In genomic region chr11:125923012-125923579, GRCh38 we compare ENCODE assay signal across 8 cellular contexts. TPM values are rescaled to one million over a fixed set of nuclear protein-coding genes. Genes with fewer than 3 reads are reported as not detected.
A peak's percentile ranks its signal among the peaks of the same experiment; 100 is the strongest.
DNase-seq lines count a peak whose midpoint lies in the region; ATAC-seq and TF ChIP-seq lines count a peak whose summit lies in the region.

No MANE protein-coding gene starts in this region.

- no peaks in the 10 kb centered on the region for H3K79me2 ChIP-seq in mesendoderm (ENCODE audit: control insufficient read depth, insufficient read depth, low read length)

- no peak overlapping the region for H3K4me3 Mint-ChIP-seq in endodermal cell
- no peak overlapping the region for H3K4me3 Mint-ChIP-seq in stimulated activated memory B cell treated with anti-CD40 and anti-IgM and Interleukin-4, amounts not matched to agents 10 μg/mL and 1 μg/mL and 100 μg/mL, for 72 hours

- no peak overlapping the region for H2AK5ac ChIP-seq in mesendoderm (ENCODE audit: low read length)

- H3K36me3 ChIP-seq in endodermal cell (ENCODE audit: control insufficient read depth, insufficient read depth, low read length) (no peaks in the 10 kb centered on the region), mesendoderm (ENCODE audit: control insufficient read depth, insufficient read depth, low read length) (no peaks in the 10 kb centered on the region)

- no peak overlapping the region for H2BK5ac ChIP-seq in mesendoderm (ENCODE audit: low read length)

- H3K36me3 Mint-ChIP-seq in endodermal cell (ENCODE audit: low read depth) = no peaks in the 10 kb centered on the region
- no peaks in the 10 kb centered on the region for H3K36me3 Mint-ChIP-seq in stimulated activated memory B cell treated with anti-CD40 and anti-IgM and Interleukin-4, amounts not matched to agents 10 μg/mL and 1 μg/mL and 100 μg/mL, for 72 hours

- no peak overlapping the region for H3K18ac ChIP-seq in mesendoderm (ENCODE audit: low read length)

- H3K4me1 Mint-ChIP-seq in endodermal cell = peaks cover 12% of the 10 kb centered on the region
- peaks cover 6% of the 10 kb centered on the region for H3K4me1 Mint-ChIP-seq in stimulated activated memory B cell treated with anti-CD40 and anti-IgM and Interleukin-4, amounts not matched to agents 10 μg/mL and 1 μg/mL and 100 μg/mL, for 72 hours

- H3K4me2 ChIP-seq in mesendoderm (ENCODE audit: low read length) = no peak overlapping the region

- H3K9ac ChIP-seq in endodermal cell (ENCODE audit: extremely low read depth, low read length, poor library complexity, severe bottlenecking) (no peak overlapping the region), mesendoderm (ENCODE audit: low read length) (no peak overlapping the region)

- no peaks in the 10 kb centered on the region for H3K79me1 ChIP-seq in mesendoderm (ENCODE audit: low read length)

- no peak overlapping the region for H2BK15ac ChIP-seq in mesendoderm (replicated peaks; ENCODE audit: low read depth)

- CTCF ChIA-PET in GM10248 (lab: Yijun Ruan, JAX) = interaction anchor here (1.0 to 5.5 kb wide), 13 partner anchors 9 to 557 kb away, joined by 3 to 69 read pairs (median 4); no protein-coding TSS in a partner anchor

- no peaks in the 10 kb centered on the region for H3K9me3 Mint-ChIP-seq in endodermal cell
- no peaks in the 10 kb centered on the region for H3K9me3 Mint-ChIP-seq in stimulated activated memory B cell treated with anti-CD40 and anti-IgM and Interleukin-4, amounts not matched to agents 10 μg/mL and 1 μg/mL and 100 μg/mL, for 72 hours

- H3K27me3 Mint-ChIP-seq in endodermal cell (ENCODE audit: insufficient read depth) = peaks cover 2% of the 10 kb centered on the region
- H3K27me3 Mint-ChIP-seq in stimulated activated memory B cell treated with anti-CD40 and anti-IgM and Interleukin-4, amounts not matched to agents 10 μg/mL and 1 μg/mL and 100 μg/mL, for 72 hours = peaks cover 47% of the 10 kb centered on the region

- POLR2A ChIA-PET in GM10248 (lab: Yijun Ruan, JAX) = no interaction called here

- DNase-seq in GM10248 (ENCODE audit: extremely low spot score) (peak; percentile 73), NCI-H510A treated with DMSO at 0.1 percent for 48 hours (lab: John Stamatoyannopoulos, UW) (peak; percentile 76), endodermal cell (peak; percentile 87), mesendoderm (peak; percentile 83), GOT3 (lab: John Stamatoyannopoulos, UW) (no peak)
- DNase-seq in activated CD4-positive, alpha-beta T cell treated with anti-CD3 and anti-CD28 coated beads, Interleukin-2, amount 50 U/mL, for 24 hours (ENCODE audit: low read depth in 1 of 2, low spot score in 1 of 2) = peak; percentile 14 to 52

- no peak overlapping the region for H3K56ac ChIP-seq in mesendoderm (ENCODE audit: low read length)

- no peak overlapping the region for H3K4ac ChIP-seq in mesendoderm (ENCODE audit: low read depth, low read length)

- 16% methylated on average over 7 of the region's 8 CpGs; no CpG with 5 or more reads in 1 of the 2 experiments for WGBS in endodermal cell (ENCODE audit: insufficient coverage in 1 of 2, insufficient read length in 1 of 2), 2 experiments
- WGBS in mesendoderm (ENCODE audit: extremely low coverage, insufficient coverage, low lambda C conversion rate) = no CpG with 5 or more reads among the region's 8 CpGs

- no peaks in the 10 kb centered on the region for H3K9me3 ChIP-seq in endodermal cell (ENCODE audit: control insufficient read depth, low read length)

- peaks cover 2% of the 10 kb centered on the region for H3K4me1 ChIP-seq in endodermal cell (ENCODE audit: control insufficient read depth, insufficient read depth, low read length)
- H3K4me1 ChIP-seq in mesendoderm (ENCODE audit: control insufficient read depth, low read depth, low read length) = no peaks in the 10 kb centered on the region

- peak; percentile 57 for ATAC-seq in HG03280 (IDR thresholded peaks at IDR 0.05; ENCODE audit: unreplicated experiment)
- ATAC-seq in stimulated activated memory B cell treated with anti-CD40 and anti-IgM and Interleukin-4, amounts not matched to agents 10 μg/mL and 1 μg/mL and 100 μg/mL, for 72 hours = peak; percentile 66

- H3K27me3 ChIP-seq in endodermal cell (ENCODE audit: control insufficient read depth, insufficient read depth, low read length, poor library complexity, severe bottlenecking) (peaks cover 25% of the 10 kb centered on the region), mesendoderm (ENCODE audit: insufficient read depth, low read length, poor library complexity) (no peaks in the 10 kb centered on the region)

- H3K23ac ChIP-seq in mesendoderm (ENCODE audit: low read length) = no peak overlapping the region

- no peak overlapping the region for H4K8ac ChIP-seq in mesendoderm (ENCODE audit: low read depth, low read length)

- H3K27ac Mint-ChIP-seq in endodermal cell = no peak overlapping the region
- H3K27ac Mint-ChIP-seq in stimulated activated memory B cell treated with anti-CD40 and anti-IgM and Interleukin-4, amounts not matched to agents 10 μg/mL and 1 μg/mL and 100 μg/mL, for 72 hours = no peak overlapping the region

- no peak overlapping the region for H3K27ac ChIP-seq in endodermal cell (ENCODE audit: low read depth, low read length)
- no peak overlapping the region for H3K27ac ChIP-seq in mesendoderm (ENCODE audit: low read depth, low read length)

- H4K5ac ChIP-seq in mesendoderm (ENCODE audit: low read length) = no peak overlapping the region

- H3K4me3 ChIP-seq in endodermal cell (ENCODE audit: low read length) = no peak overlapping the region
- no peak overlapping the region for H3K4me3 ChIP-seq in mesendoderm (ENCODE audit: low read length)

- H2BK120ac ChIP-seq in mesendoderm (ENCODE audit: low read depth, low read length) = no peak overlapping the region

- TF ChIP-seq CTCF in GM10248 (IDR thresholded peaks at IDR 0.05; ENCODE audit: control extremely low read depth, extremely low read depth, low read depth, missing control alignments) (peak; percentile 84), endodermal cell (conservative IDR thresholded peaks at IDR 0.05) (peak; percentile 91)

RNA-seq across cellular contexts. Expression of gene DDX25, which starts 18.8 kb away (rescaled TPM):
- 1 to 10 TPM; 3.3 to 8.4 TPM for total RNA-seq in endodermal cell
- 3.6 TPM for polyA plus RNA-seq in endodermal cell (2013, experiment 1 of 2)
- polyA plus RNA-seq in endodermal cell (2013, experiment 2 of 2) = 2.8 TPM
- 11.5 TPM for polyA plus RNA-seq in mesendoderm (2013, experiment 1 of 2)
- 13.2 TPM for polyA plus RNA-seq in mesendoderm (2013, experiment 2 of 2)

RNA-seq across cellular contexts. Expression of gene PUS3, which starts 20.1 kb away (rescaled TPM):
- 10 to 100 TPM; 12.6 to 13.7 TPM for total RNA-seq in endodermal cell
- polyA plus RNA-seq in endodermal cell (2013, experiment 1 of 2) = 16.1 TPM
- polyA plus RNA-seq in endodermal cell (2013, experiment 2 of 2) = 16.0 TPM
- 24.3 TPM for polyA plus RNA-seq in mesendoderm (2013, experiment 1 of 2)
- polyA plus RNA-seq in mesendoderm (2013, experiment 2 of 2) = 25.5 TPM

RNA-seq across cellular contexts. Expression of gene VSIG10L2, which starts 22.7 kb away (rescaled TPM):
- not detected for total RNA-seq in endodermal cell
- not detected for polyA plus RNA-seq in endodermal cell (2013, experiment 1 of 2)
- polyA plus RNA-seq in endodermal cell (2013, experiment 2 of 2) = not detected
- not detected for polyA plus RNA-seq in mesendoderm (2013, experiment 1 of 2)
- not detected for polyA plus RNA-seq in mesendoderm (2013, experiment 2 of 2)

RNA-seq across cellular contexts. Expression of gene HYLS1, which starts 35.6 kb away (rescaled TPM):
- total RNA-seq in endodermal cell = 1 to 10 TPM; 6.6 to 7.7 TPM
- polyA plus RNA-seq in endodermal cell (2013, experiment 1 of 2) = 4.5 TPM
- polyA plus RNA-seq in endodermal cell (2013, experiment 2 of 2) = 4.1 TPM
- polyA plus RNA-seq in mesendoderm (2013, experiment 1 of 2) = 10.4 TPM
- polyA plus RNA-seq in mesendoderm (2013, experiment 2 of 2) = 10.0 TPM
